ENCODE assay signal across 2 cellular contexts in the genomic region with DNA sequence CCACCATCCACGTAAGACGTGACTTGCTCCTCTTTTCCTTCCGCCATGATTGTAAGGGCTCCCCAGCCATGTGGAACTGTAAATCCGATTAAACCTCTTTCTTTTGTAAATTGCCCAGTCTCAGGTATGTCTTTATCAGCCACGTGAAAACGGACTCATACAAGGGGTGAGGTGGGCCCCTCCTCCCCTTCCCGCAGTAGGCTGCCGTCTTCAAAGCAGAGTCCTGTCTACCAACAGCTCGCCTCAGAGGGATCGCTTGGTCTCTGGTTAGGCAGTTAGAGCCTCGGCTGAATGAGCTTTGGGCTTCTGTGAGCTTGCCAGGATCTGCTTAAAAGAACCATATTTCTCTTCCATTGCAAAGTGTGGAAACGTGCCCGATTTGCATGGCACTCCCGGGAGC.
TF ChIP-seq lines count a peak whose summit lies in the region.

No MANE protein-coding gene starts in this region.

TF ChIP-seq in GM23338, 12 proteins besides CTCF, POLR2A, EP300 and RAD21:
- TF ChIP-seq, protein P1, sequence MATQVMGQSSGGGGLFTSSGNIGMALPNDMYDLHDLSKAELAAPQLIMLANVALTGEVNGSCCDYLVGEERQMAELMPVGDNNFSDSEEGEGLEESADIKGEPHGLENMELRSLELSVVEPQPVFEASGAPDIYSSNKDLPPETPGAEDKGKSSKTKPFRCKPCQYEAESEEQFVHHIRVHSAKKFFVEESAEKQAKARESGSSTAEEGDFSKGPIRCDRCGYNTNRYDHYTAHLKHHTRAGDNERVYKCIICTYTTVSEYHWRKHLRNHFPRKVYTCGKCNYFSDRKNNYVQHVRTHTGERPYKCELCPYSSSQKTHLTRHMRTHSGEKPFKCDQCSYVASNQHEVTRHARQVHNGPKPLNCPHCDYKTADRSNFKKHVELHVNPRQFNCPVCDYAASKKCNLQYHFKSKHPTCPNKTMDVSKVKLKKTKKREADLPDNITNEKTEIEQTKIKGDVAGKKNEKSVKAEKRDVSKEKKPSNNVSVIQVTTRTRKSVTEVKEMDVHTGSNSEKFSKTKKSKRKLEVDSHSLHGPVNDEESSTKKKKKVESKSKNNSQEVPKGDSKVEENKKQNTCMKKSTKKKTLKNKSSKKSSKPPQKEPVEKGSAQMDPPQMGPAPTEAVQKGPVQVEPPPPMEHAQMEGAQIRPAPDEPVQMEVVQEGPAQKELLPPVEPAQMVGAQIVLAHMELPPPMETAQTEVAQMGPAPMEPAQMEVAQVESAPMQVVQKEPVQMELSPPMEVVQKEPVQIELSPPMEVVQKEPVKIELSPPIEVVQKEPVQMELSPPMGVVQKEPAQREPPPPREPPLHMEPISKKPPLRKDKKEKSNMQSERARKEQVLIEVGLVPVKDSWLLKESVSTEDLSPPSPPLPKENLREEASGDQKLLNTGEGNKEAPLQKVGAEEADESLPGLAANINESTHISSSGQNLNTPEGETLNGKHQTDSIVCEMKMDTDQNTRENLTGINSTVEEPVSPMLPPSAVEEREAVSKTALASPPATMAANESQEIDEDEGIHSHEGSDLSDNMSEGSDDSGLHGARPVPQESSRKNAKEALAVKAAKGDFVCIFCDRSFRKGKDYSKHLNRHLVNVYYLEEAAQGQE (IDR thresholded peaks at IDR 0.05; ENCODE audit: unreplicated experiment), result no peak
- no peak for TF ChIP-seq CREB1 (CRISPR knock-in tag; IDR thresholded peaks at IDR 0.05; ENCODE audit: low read depth)
- TF ChIP-seq STAT1 (IDR thresholded peaks at IDR 0.05; ENCODE audit: unreplicated experiment), result no peak
- TF ChIP-seq ZNF331 (CRISPR knock-in tag; IDR thresholded peaks at IDR 0.05; ENCODE audit: low read depth), result no peak

TF ChIP-seq in WTC11, 78 proteins besides CTCF, POLR2A, EP300 and RAD21 (continued from another document):
- TF ChIP-seq, protein P2, sequence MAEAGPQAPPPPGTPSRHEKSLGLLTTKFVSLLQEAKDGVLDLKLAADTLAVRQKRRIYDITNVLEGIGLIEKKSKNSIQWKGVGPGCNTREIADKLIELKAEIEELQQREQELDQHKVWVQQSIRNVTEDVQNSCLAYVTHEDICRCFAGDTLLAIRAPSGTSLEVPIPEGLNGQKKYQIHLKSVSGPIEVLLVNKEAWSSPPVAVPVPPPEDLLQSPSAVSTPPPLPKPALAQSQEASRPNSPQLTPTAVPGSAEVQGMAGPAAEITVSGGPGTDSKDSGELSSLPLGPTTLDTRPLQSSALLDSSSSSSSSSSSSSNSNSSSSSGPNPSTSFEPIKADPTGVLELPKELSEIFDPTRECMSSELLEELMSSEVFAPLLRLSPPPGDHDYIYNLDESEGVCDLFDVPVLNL (CRISPR knock-in tag; IDR thresholded peaks at IDR 0.05; ENCODE audit: borderline replicate concordance, low read depth), result no peak
- TF ChIP-seq ZNF416 (CRISPR knock-in tag; IDR thresholded peaks at IDR 0.05), result no peak
